In the genomic region with DNA sequence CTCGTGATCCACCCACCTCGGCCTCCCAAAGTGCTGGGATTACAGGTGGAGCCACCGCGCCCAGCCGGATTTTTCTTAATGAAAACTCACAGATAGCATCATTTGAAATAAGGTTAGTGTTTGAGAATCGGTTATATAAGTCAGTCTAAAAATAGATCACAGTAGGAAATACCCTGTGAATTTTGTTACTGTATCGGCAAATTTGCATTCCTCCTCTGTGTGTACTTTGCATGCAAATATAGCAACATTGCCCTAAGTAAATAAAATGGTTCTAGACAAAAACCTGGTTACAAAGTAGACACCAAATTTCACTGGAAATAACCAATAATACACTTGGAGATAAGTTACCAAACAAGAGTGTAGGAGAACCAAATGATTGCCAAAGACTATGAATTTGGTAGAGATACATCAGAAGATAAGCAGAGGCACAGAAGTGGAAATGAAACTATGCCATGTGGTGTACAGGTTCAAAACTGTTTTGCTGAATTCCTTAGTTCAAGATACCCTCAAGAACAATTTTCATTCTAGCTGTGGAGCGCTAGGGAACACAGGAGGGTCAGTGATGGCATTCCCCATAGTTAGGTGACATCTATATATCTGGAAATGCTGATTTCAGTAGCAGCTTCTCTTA, we compare ENCODE assay signal across 14 cellular contexts. TPM values are rescaled to one million over a fixed set of nuclear protein-coding genes. Genes with fewer than 3 reads are reported as not detected.
DNase-seq lines count a peak whose midpoint lies in the region; ATAC-seq and TF ChIP-seq lines count a peak whose summit lies in the region.
"Had no signal": no experiment of that assay in that cellular context is flagged by ENCODE, and none has a peak within 500 bp of the region (broad histone marks: within the 10 kb centered on the region; RNA-seq: fewer than 3 reads in every experiment).

No MANE protein-coding gene starts in this region.

- H3K4me3 Mint-ChIP-seq in activated naive CD4-positive, alpha-beta T cell treated with anti-CD3 and anti-CD28 coated beads, Interleukin-2, amount 10 ng/mL, durations not matched to agents 7 days and 5 days = peak overlapping the region; percentile 33
- H3K4me3 Mint-ChIP-seq in activated CD4-positive, alpha-beta memory T cell treated with anti-CD3 and anti-CD28 coated beads, Interleukin-2, amount 10 ng/mL, durations not matched to agents 7 days and 5 days = no peak overlapping the region
- no peak overlapping the region for H3K4me3 Mint-ChIP-seq in stimulated activated memory B cell treated with anti-CD40 and anti-IgM and Interleukin-4, amounts not matched to agents 10 μg/mL and 1 μg/mL and 100 μg/mL, for 72 hours
- no peak overlapping the region for H3K4me3 Mint-ChIP-seq in neural progenitor cell

- H3K27me3 Mint-ChIP-seq in activated naive CD4-positive, alpha-beta T cell treated with anti-CD3 and anti-CD28 coated beads, Interleukin-2, amount 10 ng/mL, durations not matched to agents 7 days and 5 days = no peaks in the 10 kb centered on the region
- no peaks in the 10 kb centered on the region for H3K27me3 Mint-ChIP-seq in activated CD4-positive, alpha-beta memory T cell treated with anti-CD3 and anti-CD28 coated beads, Interleukin-2, amount 10 ng/mL, durations not matched to agents 7 days and 5 days
- no peaks in the 10 kb centered on the region for H3K27me3 Mint-ChIP-seq in stimulated activated memory B cell treated with anti-CD40 and anti-IgM and Interleukin-4, amounts not matched to agents 10 μg/mL and 1 μg/mL and 100 μg/mL, for 72 hours
- no peaks in the 10 kb centered on the region for H3K27me3 Mint-ChIP-seq in neural progenitor cell (ENCODE audit: insufficient read depth, low read depth)

- TF ChIP-seq CTCF in neural progenitor cell (IDR thresholded peaks at IDR 0.05) = no peak

- no peak overlapping the region for H3K9ac ChIP-seq in neural progenitor cell

- H3K4me2 ChIP-seq in neural progenitor cell = no peak overlapping the region

- H3K36me3 Mint-ChIP-seq in activated naive CD4-positive, alpha-beta T cell treated with anti-CD3 and anti-CD28 coated beads, Interleukin-2, amount 10 ng/mL, durations not matched to agents 7 days and 5 days = peaks cover 44% of the 10 kb centered on the region
- H3K36me3 Mint-ChIP-seq in activated CD4-positive, alpha-beta memory T cell treated with anti-CD3 and anti-CD28 coated beads, Interleukin-2, amount 10 ng/mL, durations not matched to agents 7 days and 5 days (ENCODE audit: low read depth) = peaks cover 42% of the 10 kb centered on the region
- H3K36me3 Mint-ChIP-seq in stimulated activated memory B cell treated with anti-CD40 and anti-IgM and Interleukin-4, amounts not matched to agents 10 μg/mL and 1 μg/mL and 100 μg/mL, for 72 hours = peaks cover 53% of the 10 kb centered on the region
- H3K36me3 Mint-ChIP-seq in neural progenitor cell = peaks cover 29% of the 10 kb centered on the region

- H3K9me3 Mint-ChIP-seq in activated naive CD4-positive, alpha-beta T cell treated with anti-CD3 and anti-CD28 coated beads, Interleukin-2, amount 10 ng/mL, durations not matched to agents 7 days and 5 days = no peaks in the 10 kb centered on the region
- no peaks in the 10 kb centered on the region for H3K9me3 Mint-ChIP-seq in activated CD4-positive, alpha-beta memory T cell treated with anti-CD3 and anti-CD28 coated beads, Interleukin-2, amount 10 ng/mL, durations not matched to agents 7 days and 5 days
- H3K9me3 Mint-ChIP-seq in stimulated activated memory B cell treated with anti-CD40 and anti-IgM and Interleukin-4, amounts not matched to agents 10 μg/mL and 1 μg/mL and 100 μg/mL, for 72 hours = peaks cover 3% of the 10 kb centered on the region
- no peaks in the 10 kb centered on the region for H3K9me3 Mint-ChIP-seq in neural progenitor cell

- no peaks in the 10 kb centered on the region for H3F3A ChIP-seq in neural progenitor cell (ENCODE audit: low read depth)

- ATAC-seq in HG03354 (IDR thresholded peaks at IDR 0.05; ENCODE audit: poor library complexity, severe bottlenecking, unreplicated experiment) = peak; percentile 63
- no peak for ATAC-seq in stimulated activated memory B cell treated with anti-CD40 and anti-IgM and Interleukin-4, amounts not matched to agents 10 μg/mL and 1 μg/mL and 100 μg/mL, for 72 hours
- ATAC-seq: activated CD4-positive, CD25-positive, alpha-beta regulatory T cell treated with anti-CD3 and anti-CD28 coated beads, Interleukin-2, amount 50 U/mL, for 24 hours; lower lobe of right lung had no signal

- no peak for DNase-seq in activated naive CD4-positive, alpha-beta T cell treated with anti-CD3 and anti-CD28 coated beads, Interleukin-2, amount 10 ng/mL, durations not matched to agents 7 days and 5 days
- no peak for DNase-seq in activated naive CD4-positive, alpha-beta T cell (lab: John Stamatoyannopoulos, UW)
- DNase-seq in activated CD4-positive, alpha-beta memory T cell treated with anti-CD3 and anti-CD28 coated beads, Interleukin-2, amount 10 ng/mL, durations not matched to agents 7 days and 5 days = no peak
- DNase-seq in NK-92 treated with Interleukin-12 subunit alpha and Interleukin-12 subunit beta, amount 100 ng/mL, for 24 hours (lab: John Stamatoyannopoulos, UW) = no peak
- DNase-seq in neural progenitor cell (ENCODE audit: low spot score) (no peak), NCI-H2227 treated with DMSO at 0.1 percent for 48 hours (lab: John Stamatoyannopoulos, UW) (no peak)
- DNase-seq: lower lobe of right lung; NCI-H146; nucleus accumbens; stimulated activated CD4-positive, alpha-beta T cell treated with anti-CD3 and anti-CD28 coated beads, Interleukin-15, amount 100 ng/mL, for 24 hours; uterus had no signal

- H3K4me1 Mint-ChIP-seq in activated naive CD4-positive, alpha-beta T cell treated with anti-CD3 and anti-CD28 coated beads, Interleukin-2, amount 10 ng/mL, durations not matched to agents 7 days and 5 days = peaks cover 22% of the 10 kb centered on the region
- peaks cover 21% of the 10 kb centered on the region for H3K4me1 Mint-ChIP-seq in activated CD4-positive, alpha-beta memory T cell treated with anti-CD3 and anti-CD28 coated beads, Interleukin-2, amount 10 ng/mL, durations not matched to agents 7 days and 5 days
- H3K4me1 Mint-ChIP-seq in stimulated activated memory B cell treated with anti-CD40 and anti-IgM and Interleukin-4, amounts not matched to agents 10 μg/mL and 1 μg/mL and 100 μg/mL, for 72 hours = peaks cover 25% of the 10 kb centered on the region
- H3K4me1 Mint-ChIP-seq in neural progenitor cell = no peaks in the 10 kb centered on the region

- no peaks in the 10 kb centered on the region for H4K20me1 ChIP-seq in neural progenitor cell (ENCODE audit: low read depth)

- no peak overlapping the region for H3K4me3 ChIP-seq in neural progenitor cell
- H3K4me3 ChIP-seq: lower lobe of right lung, uterus had no signal

- peak overlapping the region; percentile 89 for H3K27ac Mint-ChIP-seq in activated naive CD4-positive, alpha-beta T cell treated with anti-CD3 and anti-CD28 coated beads, Interleukin-2, amount 10 ng/mL, durations not matched to agents 7 days and 5 days
- peak overlapping the region; percentile 76 for H3K27ac Mint-ChIP-seq in activated CD4-positive, alpha-beta memory T cell treated with anti-CD3 and anti-CD28 coated beads, Interleukin-2, amount 10 ng/mL, durations not matched to agents 7 days and 5 days
- peak overlapping the region; percentile 58 for H3K27ac Mint-ChIP-seq in stimulated activated memory B cell treated with anti-CD40 and anti-IgM and Interleukin-4, amounts not matched to agents 10 μg/mL and 1 μg/mL and 100 μg/mL, for 72 hours
- H3K27ac Mint-ChIP-seq in neural progenitor cell = no peak overlapping the region

- CTCF ChIA-PET in activated naive CD4-positive, alpha-beta T cell treated with anti-CD3 and anti-CD28 coated beads, Interleukin-2, amount 10 ng/mL, durations not matched to agents 7 days and 5 days (lab: Charles Lee) = no interaction called here
- CTCF ChIA-PET in activated CD4-positive, alpha-beta memory T cell treated with anti-CD3 and anti-CD28 coated beads, Interleukin-2, amount 10 ng/mL, durations not matched to agents 7 days and 5 days (lab: Charles Lee) = no interaction called here

- H3K27me3 ChIP-seq in neural progenitor cell = no peaks in the 10 kb centered on the region
- H3K27me3 ChIP-seq: uterus had no signal

- H3K27ac ChIP-seq in neural progenitor cell = no peak overlapping the region
- H3K27ac ChIP-seq: lower lobe of right lung, uterus had no signal

- peaks cover 15% of the 10 kb centered on the region for H3K36me3 ChIP-seq in neural progenitor cell
- H3K36me3 ChIP-seq: uterus had no signal

- no peaks in the 10 kb centered on the region for H3K9me3 ChIP-seq in neural progenitor cell (ENCODE audit: low read depth)
- H3K9me3 ChIP-seq: lower lobe of right lung, uterus had no signal

- H3K79me2 ChIP-seq in neural progenitor cell (ENCODE audit: low read depth) = no peaks in the 10 kb centered on the region

- POLR2A ChIA-PET in activated CD4-positive, alpha-beta memory T cell treated with anti-CD3 and anti-CD28 coated beads, Interleukin-2, amount 10 ng/mL, durations not matched to agents 7 days and 5 days (lab: Charles Lee) = no interaction called here

- no peaks in the 10 kb centered on the region for H3K4me1 ChIP-seq in neural progenitor cell
- H3K4me1 ChIP-seq: lower lobe of right lung, uterus had no signal

- H2AFZ ChIP-seq in neural progenitor cell (replicated peaks) = no peak overlapping the region

RNA-seq across cellular contexts. Expression of a gene that starts 58.1 kb away (rescaled TPM):
- 10 to 100 TPM; 23.4 to 24.4 TPM for total RNA-seq in activated CD4-positive, alpha-beta memory T cell treated with anti-CD3 and anti-CD28 coated beads, Interleukin-2, amount 10 ng/mL, durations not matched to agents 7 days and 5 days
- total RNA-seq in neural progenitor cell (ENCODE audit: low replicate concordance) = 38.9 and 47.6 TPM in 2 replicates
